ENCODE assay signal across 9 cellular contexts in genomic region chr19:15195987-15196682, GRCh38. TPM values are rescaled to one million over a fixed set of nuclear protein-coding genes. Genes with fewer than 3 reads are reported as not detected.
DNase-seq lines count a peak whose midpoint lies in the region; ATAC-seq and TF ChIP-seq lines count a peak whose summit lies in the region.
"Had no signal": no experiment of that assay in that cellular context is flagged by ENCODE, and none has a peak within 500 bp of the region (broad histone marks: within the 10 kb centered on the region; RNA-seq: fewer than 3 reads in every experiment).

No MANE protein-coding gene starts in this region.

- no peaks in the 10 kb centered on the region for H3K36me3 Mint-ChIP-seq in activated CD8-positive, alpha-beta T cell treated with anti-CD3 and anti-CD28 coated beads for 36 hours (ENCODE audit: low read depth)
- no peaks in the 10 kb centered on the region for H3K36me3 Mint-ChIP-seq in activated CD8-positive, alpha-beta T cell treated with anti-CD3 and anti-CD28 coated beads, Interleukin-2, amount 10 ng/mL, durations not matched to agents 7 days and 5 days (ENCODE audit: low read depth)

- no peak for ATAC-seq in activated CD8-positive, alpha-beta T cell treated with anti-CD3 and anti-CD28 coated beads for 36 hours
- no peak for ATAC-seq in activated CD8-positive, alpha-beta T cell treated with anti-CD3 and anti-CD28 coated beads, Interleukin-2, amount 10 ng/mL, durations not matched to agents 7 days and 5 days
- no peak for ATAC-seq in GM18861 (IDR thresholded peaks at IDR 0.05; ENCODE audit: unreplicated experiment)
- no peak for ATAC-seq in HG02623 (IDR thresholded peaks at IDR 0.05; ENCODE audit: unreplicated experiment)

- no peak for TF ChIP-seq EP300 in suprapubic skin (IDR thresholded peaks at IDR 0.05)

- H3K4me3 ChIP-seq in iPS-11a (ENCODE audit: low read depth, low read length) (peak overlapping the region; percentile 5), suprapubic skin (peak overlapping the region; percentile 44)

- peaks cover 53% of the 10 kb centered on the region for H3K27me3 Mint-ChIP-seq in activated CD8-positive, alpha-beta T cell treated with anti-CD3 and anti-CD28 coated beads for 36 hours
- peaks cover 42% of the 10 kb centered on the region for H3K27me3 Mint-ChIP-seq in activated CD8-positive, alpha-beta T cell treated with anti-CD3 and anti-CD28 coated beads, Interleukin-2, amount 10 ng/mL, durations not matched to agents 7 days and 5 days (ENCODE audit: low read depth)

- H3K36me3 ChIP-seq in suprapubic skin = peaks cover 18% of the 10 kb centered on the region

- H3K27ac Mint-ChIP-seq in activated CD8-positive, alpha-beta T cell treated with anti-CD3 and anti-CD28 coated beads for 36 hours = no peak overlapping the region
- no peak overlapping the region for H3K27ac Mint-ChIP-seq in activated CD8-positive, alpha-beta T cell treated with anti-CD3 and anti-CD28 coated beads, Interleukin-2, amount 10 ng/mL, durations not matched to agents 7 days and 5 days
- H3K27ac Mint-ChIP-seq: stimulated activated naive CD8-positive, alpha-beta T cell treated with anti-CD3 and anti-CD28 coated beads, Interleukin-15, Interleukin-2, amounts not matched to agents 100 ng/mL and 50 ng/mL, for 24 hours had no signal

- POLR2A ChIA-PET in activated CD8-positive, alpha-beta T cell treated with anti-CD3 and anti-CD28 coated beads for 36 hours (lab: Charles Lee) = no interaction called here
- POLR2A ChIA-PET in activated CD8-positive, alpha-beta T cell treated with anti-CD3 and anti-CD28 coated beads, Interleukin-2, amount 10 ng/mL, durations not matched to agents 7 days and 5 days (lab: Charles Lee) = no interaction called here

- H3K9me3 Mint-ChIP-seq in activated CD8-positive, alpha-beta T cell treated with anti-CD3 and anti-CD28 coated beads for 36 hours = no peaks in the 10 kb centered on the region
- H3K9me3 Mint-ChIP-seq in activated CD8-positive, alpha-beta T cell treated with anti-CD3 and anti-CD28 coated beads, Interleukin-2, amount 10 ng/mL, durations not matched to agents 7 days and 5 days (ENCODE audit: insufficient read depth) = no peaks in the 10 kb centered on the region
- H3K9me3 Mint-ChIP-seq: stimulated activated naive CD8-positive, alpha-beta T cell treated with anti-CD3 and anti-CD28 coated beads, Interleukin-15, Interleukin-2, amounts not matched to agents 100 ng/mL and 50 ng/mL, for 24 hours had no signal

- H3K27me3 ChIP-seq in suprapubic skin = peaks cover 26% of the 10 kb centered on the region

- H3K4me3 Mint-ChIP-seq in activated CD8-positive, alpha-beta T cell treated with anti-CD3 and anti-CD28 coated beads for 36 hours = no peak overlapping the region
- no peak overlapping the region for H3K4me3 Mint-ChIP-seq in activated CD8-positive, alpha-beta T cell treated with anti-CD3 and anti-CD28 coated beads, Interleukin-2, amount 10 ng/mL, durations not matched to agents 7 days and 5 days
- H3K4me3 Mint-ChIP-seq: stimulated activated naive CD8-positive, alpha-beta T cell treated with anti-CD3 and anti-CD28 coated beads, Interleukin-15, Interleukin-2, amounts not matched to agents 100 ng/mL and 50 ng/mL, for 24 hours had no signal

- DNase-seq in activated CD8-positive, alpha-beta T cell treated with anti-CD3 and anti-CD28 coated beads for 36 hours = peak; percentile 28
- DNase-seq in activated CD8-positive, alpha-beta T cell treated with anti-CD3 and anti-CD28 coated beads, Interleukin-2, amount 10 ng/mL, durations not matched to agents 7 days and 5 days = no peak
- peak; percentile 83 for DNase-seq in NCI-H748 (lab: John Stamatoyannopoulos, UW; ENCODE audit: unreplicated experiment)
- DNase-seq in suprapubic skin (ENCODE audit: low spot score in 2 of 2) = peak in 1 of 2 donors; percentile 85
- DNase-seq in Kasumi-1 (lab: John Stamatoyannopoulos, UW) = no peak

- CTCF ChIA-PET in activated CD8-positive, alpha-beta T cell treated with anti-CD3 and anti-CD28 coated beads for 36 hours (lab: Charles Lee) = no interaction called here
- CTCF ChIA-PET in activated CD8-positive, alpha-beta T cell treated with anti-CD3 and anti-CD28 coated beads, Interleukin-2, amount 10 ng/mL, durations not matched to agents 7 days and 5 days (lab: Charles Lee) = no interaction called here

- 30% methylated on average over 3 of the region's 34 CpGs for WGBS in suprapubic skin

- H3K4me1 Mint-ChIP-seq in activated CD8-positive, alpha-beta T cell treated with anti-CD3 and anti-CD28 coated beads for 36 hours (ENCODE audit: low read depth) = peaks cover 9% of the 10 kb centered on the region
- peaks cover 9% of the 10 kb centered on the region for H3K4me1 Mint-ChIP-seq in activated CD8-positive, alpha-beta T cell treated with anti-CD3 and anti-CD28 coated beads, Interleukin-2, amount 10 ng/mL, durations not matched to agents 7 days and 5 days (ENCODE audit: low read depth)

- peak overlapping the region; percentile 96 for H3K27ac ChIP-seq in suprapubic skin

- intact Hi-C loops in activated CD8-positive, alpha-beta T cell treated with anti-CD3 and anti-CD28 coated beads for 36 hours (cut with micrococcal nuclease) = no loop called here

- H3K9me3 ChIP-seq in suprapubic skin = no peaks in the 10 kb centered on the region

- no peak for TF ChIP-seq POLR2A in suprapubic skin (IDR thresholded peaks at IDR 0.05)

- peaks cover 68% of the 10 kb centered on the region for H3K4me1 ChIP-seq in suprapubic skin

- TF ChIP-seq CTCF in activated CD8-positive, alpha-beta T cell treated with anti-CD3 and anti-CD28 coated beads for 36 hours (IDR thresholded peaks at IDR 0.05) = no peak
- TF ChIP-seq CTCF in suprapubic skin (IDR thresholded peaks at IDR 0.05) = no peak

RNA-seq across cellular contexts. Expression of gene NOTCH3, which starts 4.7 kb away (rescaled TPM):
- total RNA-seq in activated CD8-positive, alpha-beta T cell treated with anti-CD3 and anti-CD28 coated beads for 36 hours = under 1 TPM in 1 of 2 experiments, not detected in 1; 0.16 TPM
- total RNA-seq in activated CD8-positive, alpha-beta T cell treated with anti-CD3 and anti-CD28 coated beads, Interleukin-2, amount 10 ng/mL, durations not matched to agents 7 days and 5 days = not detected
- total RNA-seq in suprapubic skin = 100 to 1,000 TPM; 205 to 253 (median 245) TPM

RNA-seq across cellular contexts. Expression of gene EPHX3, which starts 36.1 kb away (rescaled TPM):
- not detected for total RNA-seq in activated CD8-positive, alpha-beta T cell treated with anti-CD3 and anti-CD28 coated beads for 36 hours
- under 1 TPM; 0.21 to 0.29 TPM for total RNA-seq in activated CD8-positive, alpha-beta T cell treated with anti-CD3 and anti-CD28 coated beads, Interleukin-2, amount 10 ng/mL, durations not matched to agents 7 days and 5 days
- 10 to 100 TPM in 3 of 4 donors, 1 to 10 TPM in 1; 8.0 to 81.6 (median 47.5) TPM for total RNA-seq in suprapubic skin

Comparison
In these comparisons a context has a peak if more than half of its experiments do, and no peak if none do; other contexts are left out.
1. DNase-seq: peak in activated CD8-positive, alpha-beta T cell treated with anti-CD3 and anti-CD28 coated beads for 36 hours (single experiment) and NCI-H748 (single experiment); none in activated CD8-positive, alpha-beta T cell treated with anti-CD3 and anti-CD28 coated beads, Interleukin-2, amount 10 ng/mL, durations not matched to agents 7 days and 5 days (single experiment) and Kasumi-1 (0 of 2).
2. RNA of gene NOTCH3, which starts 4.7 kb away (total RNA-seq): 205 to 253 TPM in suprapubic skin; 0.16 TPM in activated CD8-positive, alpha-beta T cell treated with anti-CD3 and anti-CD28 coated beads for 36 hours and not detected in activated CD8-positive, alpha-beta T cell treated with anti-CD3 and anti-CD28 coated beads, Interleukin-2, amount 10 ng/mL, durations not matched to agents 7 days and 5 days; every median in the first group is over 100 times any median in the second.
3. RNA of gene EPHX3, which starts 36.1 kb away (total RNA-seq): 8.0 to 81.6 TPM in suprapubic skin; 0.21 to 0.29 TPM in activated CD8-positive, alpha-beta T cell treated with anti-CD3 and anti-CD28 coated beads, Interleukin-2, amount 10 ng/mL, durations not matched to agents 7 days and 5 days and not detected in activated CD8-positive, alpha-beta T cell treated with anti-CD3 and anti-CD28 coated beads for 36 hours; every median in the first group is over 4 times any median in the second.